In the genomic region with DNA sequence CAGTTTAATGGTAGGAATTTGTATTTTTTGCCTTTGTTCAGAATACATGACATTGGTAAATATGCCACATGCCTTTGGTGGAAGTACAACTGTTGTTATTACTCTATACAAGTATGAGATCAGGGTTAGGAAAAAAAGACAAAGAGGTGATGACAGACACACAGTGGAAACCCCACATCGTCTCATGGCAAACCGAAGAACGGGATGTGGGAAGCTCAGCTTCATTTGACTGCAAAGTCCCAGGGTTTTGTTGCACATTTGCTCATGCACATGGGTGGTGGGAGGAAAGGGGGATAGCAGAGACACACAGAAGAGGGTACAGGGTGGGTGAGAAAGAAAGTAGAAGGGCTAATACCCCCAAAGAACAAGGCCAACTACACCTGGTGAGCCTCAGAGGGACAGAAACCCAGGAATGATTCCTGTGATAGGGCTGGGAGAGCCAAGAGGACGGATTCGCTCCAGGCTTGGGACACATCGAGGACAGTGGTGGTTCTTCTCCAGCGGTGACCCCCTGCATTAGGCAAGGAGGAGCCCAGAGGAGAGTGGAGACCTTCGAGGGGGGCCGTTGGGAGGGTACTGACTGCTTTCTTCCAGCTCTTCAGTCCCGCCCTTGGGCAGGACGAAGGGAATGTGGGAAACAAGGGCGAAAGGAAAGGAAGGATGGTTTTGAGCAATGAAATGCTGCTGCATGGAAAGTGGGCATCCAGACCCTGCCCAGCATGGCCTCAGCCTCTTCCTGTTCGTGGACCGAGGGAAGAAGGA, we compare ENCODE assay signal across 9 cellular contexts. TPM values are rescaled to one million over a fixed set of nuclear protein-coding genes. Genes with fewer than 3 reads are reported as not detected.
A peak's percentile ranks its signal among the peaks of the same experiment; 100 is the strongest.
DNase-seq lines count a peak whose midpoint lies in the region; ATAC-seq lines count a peak whose summit lies in the region.
"Had no signal": no experiment of that assay in that cellular context is flagged by ENCODE, and none has a peak within 500 bp of the region (broad histone marks: within the 10 kb centered on the region; RNA-seq: fewer than 3 reads in every experiment).

No MANE protein-coding gene starts in this region.

- intact Hi-C loops in activated CD4-positive, alpha-beta T cell treated with anti-CD3 and anti-CD28 coated beads for 36 hours (cut with DNase I, micrococcal nuclease) = loop anchor here (1.0 to 2.0 kb wide), 5 partner anchors 8 to 126 kb away; a partner anchor contains a TSS

- H3K27ac Mint-ChIP-seq in activated CD4-positive, alpha-beta T cell treated with anti-CD3 and anti-CD28 coated beads for 36 hours = peak overlapping the region; percentile 100
- H3K27ac Mint-ChIP-seq in T-cell = peak overlapping the region; percentile 98
- H3K27ac Mint-ChIP-seq in effector memory CD8-positive, alpha-beta T cell = peak overlapping the region; percentile 97
- H3K27ac Mint-ChIP-seq in stimulated activated naive CD8-positive, alpha-beta T cell treated with anti-CD3 and anti-CD28 coated beads, Interleukin-15, Interleukin-2, amounts not matched to agents 100 ng/mL and 50 ng/mL, for 24 hours = peak overlapping the region; percentile 97

- POLR2A ChIA-PET in activated CD4-positive, alpha-beta T cell treated with anti-CD3 and anti-CD28 coated beads for 36 hours (lab: Charles Lee) = interaction anchor here (0.6 to 4.1 kb wide), 9 partner anchors 8 to 72 kb away, joined by 3 to 46 read pairs (median 13); a partner anchor contains a TSS
- POLR2A ChIA-PET in T-cell (lab: Charles Lee) = interaction anchor here in 1 of 2 donors (0.6 to 2.7 kb wide), 5 partner anchors 8 to 333 kb away, joined by 3 to 18 read pairs (median 11); a partner anchor contains a TSS

- H3K9me3 Mint-ChIP-seq in activated CD4-positive, alpha-beta T cell treated with anti-CD3 and anti-CD28 coated beads for 36 hours (ENCODE audit: low read depth) = no peaks in the 10 kb centered on the region
- no peaks in the 10 kb centered on the region for H3K9me3 Mint-ChIP-seq in T-cell
- H3K9me3 Mint-ChIP-seq in effector memory CD8-positive, alpha-beta T cell = no peaks in the 10 kb centered on the region
- no peaks in the 10 kb centered on the region for H3K9me3 Mint-ChIP-seq in stimulated activated naive CD8-positive, alpha-beta T cell treated with anti-CD3 and anti-CD28 coated beads, Interleukin-15, Interleukin-2, amounts not matched to agents 100 ng/mL and 50 ng/mL, for 24 hours

- H3K4me1 Mint-ChIP-seq in activated CD4-positive, alpha-beta T cell treated with anti-CD3 and anti-CD28 coated beads for 36 hours = peaks cover 86% of the 10 kb centered on the region
- peaks cover 86 to 92% (median 91%) of the 10 kb centered on the region in 3 donors for H3K4me1 Mint-ChIP-seq in T-cell
- peaks cover 71 to 73% of the 10 kb centered on the region in 2 donors for H3K4me1 Mint-ChIP-seq in effector memory CD8-positive, alpha-beta T cell (ENCODE audit: low read depth in 2 of 2)
- peaks cover 95% of the 10 kb centered on the region for H3K4me1 Mint-ChIP-seq in stimulated activated naive CD8-positive, alpha-beta T cell treated with anti-CD3 and anti-CD28 coated beads, Interleukin-15, Interleukin-2, amounts not matched to agents 100 ng/mL and 50 ng/mL, for 24 hours (ENCODE audit: low read depth)

- no peaks in the 10 kb centered on the region for H3K27me3 Mint-ChIP-seq in activated CD4-positive, alpha-beta T cell treated with anti-CD3 and anti-CD28 coated beads for 36 hours
- no peaks in the 10 kb centered on the region for H3K27me3 Mint-ChIP-seq in T-cell
- H3K27me3 Mint-ChIP-seq in effector memory CD8-positive, alpha-beta T cell = no peaks in the 10 kb centered on the region
- no peaks in the 10 kb centered on the region for H3K27me3 Mint-ChIP-seq in stimulated activated naive CD8-positive, alpha-beta T cell treated with anti-CD3 and anti-CD28 coated beads, Interleukin-15, Interleukin-2, amounts not matched to agents 100 ng/mL and 50 ng/mL, for 24 hours

- DNase-seq in activated CD4-positive, alpha-beta T cell treated with anti-CD3 and anti-CD28 coated beads for 36 hours = peak; percentile 67
- DNase-seq in activated CD4-positive, alpha-beta T cell treated with anti-CD3 and anti-CD28 coated beads for 1 hour = no peak
- DNase-seq in T-cell = peak in 9 of 34 experiments; percentile 23 to 40 (median 29)
- DNase-seq in effector memory CD8-positive, alpha-beta T cell = no peak
- DNase-seq in NCI-H187 (lab: John Stamatoyannopoulos, UW) = no peak
- DNase-seq in COR-L47 (lab: John Stamatoyannopoulos, UW) = no peak
- no peak for DNase-seq in nucleus accumbens (lab: John Stamatoyannopoulos, UW)
- DNase-seq: SW 1271 had no signal

- peaks cover 92% of the 10 kb centered on the region for H3K36me3 Mint-ChIP-seq in activated CD4-positive, alpha-beta T cell treated with anti-CD3 and anti-CD28 coated beads for 36 hours (ENCODE audit: low read depth)
- peaks cover 70% of the 10 kb centered on the region for H3K36me3 Mint-ChIP-seq in T-cell
- peaks cover 90% of the 10 kb centered on the region for H3K36me3 Mint-ChIP-seq in effector memory CD8-positive, alpha-beta T cell (ENCODE audit: insufficient read depth)
- H3K36me3 Mint-ChIP-seq in stimulated activated naive CD8-positive, alpha-beta T cell treated with anti-CD3 and anti-CD28 coated beads, Interleukin-15, Interleukin-2, amounts not matched to agents 100 ng/mL and 50 ng/mL, for 24 hours (ENCODE audit: low read depth) = peaks cover 95% of the 10 kb centered on the region

- CTCF ChIA-PET in activated CD4-positive, alpha-beta T cell treated with anti-CD3 and anti-CD28 coated beads for 36 hours (lab: Charles Lee) = interaction anchor here (0.9 to 8.6 kb wide), 10 partner anchors 11 to 127 kb away, joined by 3 to 200 read pairs (median 5); a partner anchor contains a TSS
- CTCF ChIA-PET in T-cell (lab: Charles Lee) = interaction anchor here (0.5 to 4.2 kb wide), 16 partner anchors 8 to 128 kb away, joined by 3 to 25 read pairs (median 7); a partner anchor contains a TSS

- H3K4me3 Mint-ChIP-seq in activated CD4-positive, alpha-beta T cell treated with anti-CD3 and anti-CD28 coated beads for 36 hours = peak overlapping the region; percentile 75
- peak overlapping the region; percentile 69 to 81 (median 69) for H3K4me3 Mint-ChIP-seq in T-cell
- H3K4me3 Mint-ChIP-seq in effector memory CD8-positive, alpha-beta T cell = peak overlapping the region; percentile 73 to 83
- H3K4me3 Mint-ChIP-seq in stimulated activated naive CD8-positive, alpha-beta T cell treated with anti-CD3 and anti-CD28 coated beads, Interleukin-15, Interleukin-2, amounts not matched to agents 100 ng/mL and 50 ng/mL, for 24 hours = peak overlapping the region; percentile 82

- ATAC-seq in activated CD4-positive, alpha-beta T cell treated with anti-CD3 and anti-CD28 coated beads for 36 hours = peak; percentile 40
- peak in 2 of 4 experiments; percentile 17 to 59 for ATAC-seq in T-cell (replicated peaks in 1 of 4)
- ATAC-seq in effector memory CD8-positive, alpha-beta T cell (replicated peaks) = peak; percentile 35

RNA-seq across cellular contexts. Expression of a gene that starts 8.1 kb away (rescaled TPM):
- total RNA-seq in activated CD4-positive, alpha-beta T cell treated with anti-CD3 and anti-CD28 coated beads for 36 hours = 10 to 100 TPM; 34.5 to 52.3 TPM
- 10 to 100 TPM; 64.6 to 92.2 (median 75.8) TPM for total RNA-seq in T-cell

RNA-seq across cellular contexts. Expression of a gene that starts 10.6 kb away (rescaled TPM):
- total RNA-seq in activated CD4-positive, alpha-beta T cell treated with anti-CD3 and anti-CD28 coated beads for 36 hours = 10 to 100 TPM; 27.4 to 40.8 TPM
- 10 to 100 TPM; 22.6 to 77.0 (median 60.3) TPM for total RNA-seq in T-cell

RNA-seq across cellular contexts. Expression of a gene that starts 17.7 kb away (rescaled TPM):
- 100 to 1,000 TPM in 1 of 2 experiments, 10 to 100 TPM in 1; 85.4 to 116 TPM for total RNA-seq in activated CD4-positive, alpha-beta T cell treated with anti-CD3 and anti-CD28 coated beads for 36 hours
- total RNA-seq in T-cell = 100 to 1,000 TPM in 4 of 5 donors, 10 to 100 TPM in 1; 94.0 to 140 (median 138) TPM

RNA-seq across cellular contexts. Expression of a gene that starts 30.6 kb away (rescaled TPM):
- total RNA-seq in activated CD4-positive, alpha-beta T cell treated with anti-CD3 and anti-CD28 coated beads for 36 hours = 100 to 1,000 TPM; 232 to 275 TPM
- 10 to 100 TPM; 34.3 to 86.6 (median 80.3) TPM for total RNA-seq in T-cell

RNA-seq across cellular contexts. Expression of a gene that starts 31.5 kb away (rescaled TPM):
- 100 to 1,000 TPM; 199 to 210 TPM for total RNA-seq in activated CD4-positive, alpha-beta T cell treated with anti-CD3 and anti-CD28 coated beads for 36 hours
- total RNA-seq in T-cell = 10 to 100 TPM; 32.8 to 43.8 (median 40.7) TPM
